8 cellular contexts compared by ENCODE assay signal in genomic region chr7:877312-878232, GRCh38. TPM values are rescaled to one million over a fixed set of nuclear protein-coding genes. Genes with fewer than 3 reads are reported as not detected.
DNase-seq lines count a peak whose midpoint lies in the region; ATAC-seq and TF ChIP-seq lines count a peak whose summit lies in the region.

No MANE protein-coding gene starts in this region.

- no peaks in the 10 kb centered on the region for H3K27me3 Mint-ChIP-seq in CD8-positive, alpha-beta T cell (ENCODE audit: low read depth)

- POLR2A ChIA-PET in CD8-positive, alpha-beta T cell (lab: Charles Lee), result interaction anchor here (1.0 to 2.0 kb wide), 4 partner anchors 46 to 98 kb away, joined by 4 to 7 read pairs (median 6); partner anchors contain the start of gene COX19

- peaks cover 8% of the 10 kb centered on the region for H3K36me3 ChIP-seq in CD8-positive, alpha-beta T cell (ENCODE audit: insufficient read depth, low read length)
- H3K36me3 ChIP-seq in KOPT-K1 (ENCODE audit: insufficient read depth, low read length), result peaks cover 53% of the 10 kb centered on the region
- no peaks in the 10 kb centered on the region for H3K36me3 ChIP-seq in mesendoderm (ENCODE audit: control insufficient read depth, insufficient read depth, low read length)
- H3K36me3 ChIP-seq in aorta (ENCODE audit: control insufficient read depth in 1 of 2, insufficient read depth in 2 of 2, low read length in 1 of 2), result no peaks in the 10 kb centered on the region

- no peak overlapping the region for H4K8ac ChIP-seq in mesendoderm (ENCODE audit: low read depth, low read length)

- H3K27ac ChIP-seq in CD8-positive, alpha-beta T cell (ENCODE audit: low read depth, low read length), result peak overlapping the region; percentile 72
- H3K27ac ChIP-seq in KOPT-K1 (ENCODE audit: low read depth, low read length, poor library complexity, severe bottlenecking) (peak overlapping the region; percentile 71), mesendoderm (ENCODE audit: low read depth, low read length) (peak overlapping the region; percentile 73), aorta (ENCODE audit: low read depth in 1 of 2, low read length in 2 of 2) (no peak overlapping the region)

- H3K23ac ChIP-seq in mesendoderm (ENCODE audit: low read length), result no peak overlapping the region

- H3K4me3 ChIP-seq in CD8-positive, alpha-beta T cell (ENCODE audit: low read depth, low read length), result peak overlapping the region; percentile 74
- peak overlapping the region; percentile 92 for H3K4me3 ChIP-seq in mesendoderm (ENCODE audit: low read length)
- H3K4me3 ChIP-seq in aorta (ENCODE audit: low read length in 2 of 2), result peak overlapping the region; percentile 50 to 91

- in situ Hi-C loops in T47D (cut with HindIII; ENCODE audit: low pct_unique_long_range_greater_than_20kb, low sequenced_read_pairs), result no loop called here

- no peak for TF ChIP-seq CTCF in CD8-positive, alpha-beta T cell (IDR thresholded peaks at IDR 0.05)

- peaks cover 25% of the 10 kb centered on the region for H3K4me1 ChIP-seq in CD8-positive, alpha-beta T cell (ENCODE audit: insufficient read depth, low read length)
- H3K4me1 ChIP-seq in mesendoderm (ENCODE audit: control insufficient read depth, low read depth, low read length), result peaks cover 8% of the 10 kb centered on the region
- H3K4me1 ChIP-seq in aorta (ENCODE audit: control insufficient read depth in 1 of 2, insufficient read depth in 2 of 2, low read length in 2 of 2), result no peaks in the 10 kb centered on the region

- CTCF ChIA-PET in CD8-positive, alpha-beta T cell (lab: Charles Lee), result no interaction called here

- intact Hi-C loops in CD8-positive, alpha-beta T cell (cut with DNase I, micrococcal nuclease), result loop anchor here (2.0 to 10.0 kb wide), 8 partner anchors 45 to 1475 kb away; partner anchors contain the start of genes ADAP1 (in 1 of the 2), EIF3B (in 1 of the 2), MAFK (in 1 of the 2) and ZFAND2A (in 1 of the 2)
- intact Hi-C loops in aorta (cut with DNase I), result no loop called here

- WGBS in mesendoderm (ENCODE audit: extremely low coverage, insufficient coverage, low lambda C conversion rate), result no CpG with 5 or more reads among the region's 47 CpGs
- WGBS in aorta, 2 donors, result 16 to 26% methylated on average over 46 to 47 of the region's 47 CpGs

- no peak overlapping the region for H2AK5ac ChIP-seq in mesendoderm (ENCODE audit: low read length)

- H2BK5ac ChIP-seq in mesendoderm (ENCODE audit: low read length), result no peak overlapping the region

- no peak overlapping the region for H3K4ac ChIP-seq in mesendoderm (ENCODE audit: low read depth, low read length)

- H3K56ac ChIP-seq in mesendoderm (ENCODE audit: low read length), result peak overlapping the region; percentile 99

- peak overlapping the region; percentile 89 for H3K27ac Mint-ChIP-seq in CD8-positive, alpha-beta T cell

- DNase-seq in CD8-positive, alpha-beta T cell, result peak in 1 of 7 experiments; percentile 31
- DNase-seq in T47D (ENCODE audit: low read depth in 1 of 2, low spot score in 1 of 2) (peak; percentile 53 to 87), mesendoderm (peak; percentile 44), aorta (peak; percentile 54 to 80), DMS79 (lab: John Stamatoyannopoulos, UW) (no peak), CD1c-positive myeloid dendritic cell (ENCODE audit: extremely low spot score) (no peak)

- peaks cover 42% of the 10 kb centered on the region for H3K4me1 Mint-ChIP-seq in CD8-positive, alpha-beta T cell (ENCODE audit: low read depth)

- H3K79me1 ChIP-seq in mesendoderm (ENCODE audit: low read length), result peaks cover 14% of the 10 kb centered on the region

- peak overlapping the region; percentile 94 for H3K9ac ChIP-seq in mesendoderm (ENCODE audit: low read length)

- no peak overlapping the region for H4K5ac ChIP-seq in mesendoderm (ENCODE audit: low read length)

- peak overlapping the region; percentile 51 for H3K4me2 ChIP-seq in mesendoderm (ENCODE audit: low read length)

- H3K27me3 ChIP-seq in CD8-positive, alpha-beta T cell (ENCODE audit: insufficient read depth, low read length), result no peaks in the 10 kb centered on the region
- H3K27me3 ChIP-seq in mesendoderm (ENCODE audit: insufficient read depth, low read length, poor library complexity), result no peaks in the 10 kb centered on the region
- no peaks in the 10 kb centered on the region for H3K27me3 ChIP-seq in aorta (ENCODE audit: control insufficient read depth in 1 of 2, insufficient read depth in 2 of 2, low read length in 1 of 2)

- H2BK120ac ChIP-seq in mesendoderm (ENCODE audit: low read depth, low read length), result no peak overlapping the region

- H3K36me3 Mint-ChIP-seq in CD8-positive, alpha-beta T cell, result peaks cover 29% of the 10 kb centered on the region

- H3K79me2 ChIP-seq in mesendoderm (ENCODE audit: control insufficient read depth, insufficient read depth, low read length), result peaks cover 49% of the 10 kb centered on the region

- ATAC-seq in CD8-positive, alpha-beta T cell, result no peak
- peak; percentile 0 for ATAC-seq in aorta (ENCODE audit: low FRiP score)
- no peak for ATAC-seq in GM21529 (IDR thresholded peaks at IDR 0.05; ENCODE audit: unreplicated experiment)

- no peak overlapping the region for H2BK15ac ChIP-seq in mesendoderm (replicated peaks; ENCODE audit: low read depth)

- no peaks in the 10 kb centered on the region for H3K9me3 ChIP-seq in CD8-positive, alpha-beta T cell (ENCODE audit: low read length)
- H3K9me3 ChIP-seq in KOPT-K1 (ENCODE audit: insufficient read depth, low read length, poor library complexity, severe bottlenecking) (no peaks in the 10 kb centered on the region), aorta (ENCODE audit: control insufficient read depth, low read length) (no peaks in the 10 kb centered on the region)

- peak overlapping the region; percentile 90 for H3K4me3 Mint-ChIP-seq in CD8-positive, alpha-beta T cell

- no peaks in the 10 kb centered on the region for H3K9me3 Mint-ChIP-seq in CD8-positive, alpha-beta T cell

- peak overlapping the region; percentile 16 for H3K18ac ChIP-seq in mesendoderm (ENCODE audit: low read length)

RNA-seq across cellular contexts. Expression of gene GET4, which starts 1.2 kb away (rescaled TPM):
- total RNA-seq in CD8-positive, alpha-beta T cell, result 10 to 100 TPM; 75.4 to 83.1 TPM
- 35.9 TPM for polyA plus RNA-seq in mesendoderm (2013, experiment 1 of 2)
- polyA plus RNA-seq in mesendoderm (2013, experiment 2 of 2), result 35.8 TPM
- 10 to 100 TPM; 19.9 to 22.7 TPM for total RNA-seq in aorta
- polyA plus RNA-seq in aorta, result 10 to 100 TPM; 16.5 to 58.3 TPM

RNA-seq across cellular contexts. Expression of gene SUN1, which starts 45.3 kb away (rescaled TPM):
- 10 to 100 TPM; 64.0 to 69.2 TPM for total RNA-seq in CD8-positive, alpha-beta T cell
- polyA plus RNA-seq in mesendoderm (2013, experiment 1 of 2), result 47.7 TPM
- 47.9 TPM for polyA plus RNA-seq in mesendoderm (2013, experiment 2 of 2)
- 100 to 1,000 TPM; 200 to 236 TPM for total RNA-seq in aorta
- 100 to 1,000 TPM in 1 of 2 donors, 10 to 100 TPM in 1; 36.3 to 120 TPM for polyA plus RNA-seq in aorta

Comparison
In these comparisons a context has a peak if more than half of its experiments do, and no peak if none do; other contexts are left out.
1. DNase-seq: peak in T47D (2 of 2), mesendoderm (single experiment) and aorta (2 of 2); none in DMS79 (single experiment) and CD1c-positive myeloid dendritic cell (single experiment).
2. H3K27ac ChIP-seq: peak in CD8-positive, alpha-beta T cell (single experiment), KOPT-K1 (single experiment) and mesendoderm (single experiment); none in aorta (0 of 2).
3. intact Hi-C loops: an anchor here in CD8-positive, alpha-beta T cell (2.0 to 10.0 kb wide); none called in aorta.
4. Peak in every context shown above with its lines, with median percentiles within 50 percentile points of each other: H3K4me3 ChIP-seq.